Comparison of ENCODE assay signal across 15 cellular contexts in genomic region chr3:131655076-131655685, GRCh38.
"Had no signal": no experiment of that assay in that cellular context is flagged by ENCODE, and none has a peak within 500 bp of the region (broad histone marks: within the 10 kb centered on the region; RNA-seq: fewer than 3 reads in every experiment).

No MANE protein-coding gene starts in this region.

- FAIRE-seq: kidney had no signal

- H3K27me3 ChIP-seq: right lobe of liver, stomach, testis, upper lobe of left lung had no signal

- H3K4me1 ChIP-seq: right lobe of liver, stomach, testis, upper lobe of left lung had no signal

- H3K36me3 ChIP-seq: right lobe of liver, stomach, upper lobe of left lung had no signal

- H3K27ac ChIP-seq: right lobe of liver, stomach, testis, upper lobe of left lung had no signal

- H3K9me3 ChIP-seq: right lobe of liver, stomach, testis, upper lobe of left lung had no signal

- DNase-seq: activated CD4-positive, alpha-beta T cell treated with anti-CD3 and anti-CD28 coated beads, Interleukin-2, amount 50 U/mL, for 1 hour; activated naive CD4-positive, alpha-beta T cell; anterior cingulate cortex; cerebellar nuclear complex; effector CD8-positive, alpha-beta T cell; hippocampal formation; kidney; mesendoderm; occipital lobe; right lobe of liver; stimulated activated CD4-positive, alpha-beta T cell treated with anti-CD3 and anti-CD28 coated beads, Interleukin-1b, Interleukin-23, amount 100 ng/mL, for 48 hours; stomach; testis; upper lobe of left lung had no signal

- ATAC-seq: natural killer cell treated with Interleukin-12 subunit alpha and Interleukin-12 subunit beta and Interleukin-15 and Interleukin-18, amount 100 ng/mL, for 72 hours; right lobe of liver had no signal

- H3K4me3 ChIP-seq: right lobe of liver, stomach, testis, upper lobe of left lung had no signal
